8 cellular contexts compared by ENCODE assay signal in the genomic region with DNA sequence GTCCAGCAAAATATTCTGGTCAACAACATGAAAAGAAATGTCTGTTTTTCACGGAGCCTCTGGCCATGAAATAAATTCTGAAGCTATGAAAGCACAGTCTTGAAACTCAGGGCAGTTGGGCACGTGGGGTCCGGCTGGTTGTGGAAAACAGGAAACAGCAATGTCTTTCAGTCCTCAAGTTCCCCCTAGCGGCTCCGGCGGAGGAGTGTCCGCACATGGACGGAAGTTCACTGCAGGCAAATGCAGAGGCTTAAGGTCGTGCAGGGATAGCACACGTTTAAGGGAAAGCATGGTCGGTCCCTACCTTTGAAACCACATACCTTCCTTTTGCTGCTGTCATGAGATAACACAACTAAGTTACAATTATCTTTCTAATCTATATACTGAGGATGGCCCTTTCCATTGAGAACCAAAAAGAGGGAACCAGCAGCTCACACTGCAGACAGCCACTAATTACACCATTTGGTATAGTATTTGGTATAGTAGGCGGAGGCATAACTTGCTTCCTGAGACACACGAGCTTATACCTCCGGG. TPM values are rescaled to one million over a fixed set of nuclear protein-coding genes. Genes with fewer than 3 reads are reported as not detected.
DNase-seq lines count a peak whose midpoint lies in the region; ATAC-seq and TF ChIP-seq lines count a peak whose summit lies in the region.

No MANE protein-coding gene starts in this region.

- no peak overlapping the region for H3K4me3 ChIP-seq in WERI-Rb-1 (ENCODE audit: low read depth, low read length)
- H3K4me3 ChIP-seq in breast epithelium: no peak overlapping the region

- no peaks in the 10 kb centered on the region for H3K4me1 ChIP-seq in breast epithelium

- DNase-seq in AG08395 (ENCODE audit: low spot score): peak; percentile 92
- DNase-seq in NCI-H226: peak; percentile 73
- peak; percentile 78 for DNase-seq in WERI-Rb-1
- peak; percentile 87 to 92 for DNase-seq in breast epithelium (ENCODE audit: low spot score in 2 of 2)
- DNase-seq in islet precursor cell: peak; percentile 93
- DNase-seq in stimulated activated CD4-positive, alpha-beta T cell treated with anti-CD3 and anti-CD28 coated beads, Interleukin-1b, Interleukin-23, amount 100 ng/mL, for 24 hours (ENCODE audit: low read depth in 4 of 4, low spot score in 1 of 4): peak; percentile 45 to 72 (median 64)

- H3K9me3 ChIP-seq in WERI-Rb-1 (ENCODE audit: severe bottlenecking) (no peaks in the 10 kb centered on the region), breast epithelium (no peaks in the 10 kb centered on the region)

- no peak overlapping the region for H3K27ac ChIP-seq in WERI-Rb-1
- no peak overlapping the region for H3K27ac ChIP-seq in breast epithelium

- TF ChIP-seq CTCF in WERI-Rb-1 (IDR thresholded peaks at IDR 0.05; ENCODE audit: low read depth, low read length): peak; percentile 86
- peak; percentile 89 to 96 (median 94) for TF ChIP-seq CTCF in breast epithelium (IDR thresholded peaks at IDR 0.05)

- H3K27me3 ChIP-seq in WERI-Rb-1 (ENCODE audit: insufficient read depth, low read depth, severe bottlenecking): peaks cover 10% of the 10 kb centered on the region
- no peaks in the 10 kb centered on the region for H3K27me3 ChIP-seq in breast epithelium

- peak; percentile 71 for ATAC-seq in GM18873 (IDR thresholded peaks at IDR 0.05; ENCODE audit: low FRiP score, unreplicated experiment)
- peak; percentile 95 for ATAC-seq in HG03139 (IDR thresholded peaks at IDR 0.05; ENCODE audit: unreplicated experiment)

- intact Hi-C loops in breast epithelium (cut with DNase I; ENCODE audit: low total_unique reads): loop anchor here (10.0 kb wide), 1 partner anchor 220 kb away; no protein-coding TSS in a partner anchor

- no peak for TF ChIP-seq POLR2A in breast epithelium (IDR thresholded peaks at IDR 0.05)

- H3K36me3 ChIP-seq in WERI-Rb-1 (no peaks in the 10 kb centered on the region), breast epithelium (no peaks in the 10 kb centered on the region)

RNA-seq across cellular contexts. Expression of gene NFATC2, which starts 52.5 kb away (rescaled TPM):
- 10 to 100 TPM in 2 of 3 donors, 1 to 10 TPM in 1; 5.9 to 11.9 (median 10.2) TPM for total RNA-seq in breast epithelium
